Comparison of ENCODE assay signal across 8 cellular contexts in the genomic region with DNA sequence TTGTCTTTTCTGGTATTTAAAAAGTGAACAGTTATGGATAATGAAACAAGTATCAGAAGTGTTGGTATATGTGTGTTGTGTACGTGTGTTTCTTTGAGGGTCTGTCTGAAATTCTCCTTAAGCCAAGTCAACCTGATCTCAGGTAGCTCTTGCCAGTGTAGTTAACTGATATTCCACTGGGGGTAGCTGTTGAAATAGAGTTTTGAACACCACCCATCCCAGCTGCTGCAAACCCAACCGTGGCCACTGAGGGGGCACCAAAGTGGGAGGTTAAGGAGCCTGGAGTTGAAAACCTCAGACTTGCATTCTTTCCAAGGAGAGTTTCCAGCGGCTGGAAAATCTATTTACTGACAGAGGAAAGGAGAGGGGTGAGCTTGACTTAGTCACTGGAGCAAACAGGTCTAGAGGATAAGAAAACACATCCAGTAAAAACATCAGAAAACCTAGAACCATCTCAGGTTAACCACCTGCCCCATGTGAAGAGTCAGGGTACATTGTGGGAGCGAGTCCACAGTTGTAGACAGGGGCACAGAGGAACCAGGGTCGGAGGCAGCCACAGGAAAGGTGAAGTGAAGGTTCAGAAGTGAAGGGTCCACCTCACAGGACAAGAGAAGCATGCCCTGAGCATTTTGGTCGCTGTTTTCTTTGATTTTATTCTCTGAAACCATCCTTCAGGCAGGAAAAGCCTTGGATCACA. TPM values are rescaled to one million over a fixed set of nuclear protein-coding genes. Genes with fewer than 3 reads are reported as not detected.
A peak's percentile ranks its signal among the peaks of the same experiment; 100 is the strongest.
DNase-seq lines count a peak whose midpoint lies in the region; TF ChIP-seq lines count a peak whose summit lies in the region.

No MANE protein-coding gene starts in this region.

- H3K9me2 ChIP-seq in SU-DHL-6 (replicated peaks; ENCODE audit: insufficient read depth, low read length) = no peaks in the 10 kb centered on the region

- H3K9me3 ChIP-seq in HEK293 (ENCODE audit: control insufficient read depth, insufficient read depth, low read depth, low read length) (no peaks in the 10 kb centered on the region), MG63 (no peaks in the 10 kb centered on the region), SU-DHL-6 (ENCODE audit: insufficient read depth, low read length) (no peaks in the 10 kb centered on the region), endodermal cell (ENCODE audit: control insufficient read depth, low read length) (no peaks in the 10 kb centered on the region), parathyroid adenoma (ENCODE audit: control insufficient read depth, low read length) (no peaks in the 10 kb centered on the region)

- no peak overlapping the region for H2AFZ ChIP-seq in SU-DHL-6 (ENCODE audit: low read depth, low read length, severe bottlenecking)
- H2AFZ ChIP-seq in parathyroid adenoma = no peak overlapping the region

- H3K27ac ChIP-seq in HEK293 (ENCODE audit: extremely low read depth, low read depth, low read length) (no peak overlapping the region), SU-DHL-6 (ENCODE audit: low read depth, low read length) (no peak overlapping the region), endodermal cell (ENCODE audit: low read depth, low read length) (no peak overlapping the region), parathyroid adenoma (no peak overlapping the region)

- no peaks in the 10 kb centered on the region for H3K79me2 ChIP-seq in SU-DHL-6 (ENCODE audit: insufficient read depth, low read length)
- no peaks in the 10 kb centered on the region for H3K79me2 ChIP-seq in parathyroid adenoma

- POLR2A ChIA-PET in HEK293 (lab: Yijun Ruan, JAX) = no interaction called here

- H3K27me3 ChIP-seq in MG63 (no peaks in the 10 kb centered on the region), SU-DHL-6 (ENCODE audit: low read length) (no peaks in the 10 kb centered on the region), endodermal cell (ENCODE audit: control insufficient read depth, insufficient read depth, low read length, poor library complexity, severe bottlenecking) (no peaks in the 10 kb centered on the region), parathyroid adenoma (ENCODE audit: control insufficient read depth, insufficient read depth, low read length) (no peaks in the 10 kb centered on the region)

- H3K9me3 Mint-ChIP-seq in endodermal cell = no peaks in the 10 kb centered on the region

- WGBS in endodermal cell (ENCODE audit: insufficient coverage in 1 of 2, insufficient read length in 1 of 2), 2 experiments = 50 to 67% methylated on average over 3 to 5 of the region's 6 CpGs

- no peak overlapping the region for H3K4me3 Mint-ChIP-seq in endodermal cell

- H3K4me2 ChIP-seq in SU-DHL-6 (ENCODE audit: low read depth, low read length, poor library complexity, severe bottlenecking) = no peak overlapping the region
- H3K4me2 ChIP-seq in parathyroid adenoma (ENCODE audit: low read length) = no peak overlapping the region

- TF ChIP-seq CTCF in GM10266 (IDR thresholded peaks at IDR 0.05; ENCODE audit: control insufficient read depth, insufficient read depth, low read depth, missing control alignments) (peak; percentile 58), HEK293 (tag by site-specific recombination; IDR thresholded peaks at IDR 0.05) (peak; percentile 67), SU-DHL-6 (IDR thresholded peaks at IDR 0.05; ENCODE audit: insufficient read depth, low read length, poor library complexity, severe bottlenecking) (peak; percentile 72), endodermal cell (conservative IDR thresholded peaks at IDR 0.05) (peak; percentile 86), parathyroid adenoma (IDR thresholded peaks at IDR 0.05) (peak; percentile 32)

- no peaks in the 10 kb centered on the region for H3K4me1 Mint-ChIP-seq in endodermal cell

- H3K27me3 Mint-ChIP-seq in endodermal cell (ENCODE audit: insufficient read depth) = no peaks in the 10 kb centered on the region

- H3K4me1 ChIP-seq in HEK293 (ENCODE audit: control insufficient read depth, insufficient read depth, low read length) (no peaks in the 10 kb centered on the region), endodermal cell (ENCODE audit: control insufficient read depth, insufficient read depth, low read length) (no peaks in the 10 kb centered on the region), parathyroid adenoma (no peaks in the 10 kb centered on the region)

- H3K9ac ChIP-seq in SU-DHL-6 (ENCODE audit: low read length) (no peak overlapping the region), endodermal cell (ENCODE audit: extremely low read depth, low read length, poor library complexity, severe bottlenecking) (no peak overlapping the region), parathyroid adenoma (no peak overlapping the region)

- no peak overlapping the region for H3K27ac Mint-ChIP-seq in endodermal cell

- peak; percentile 83 for DNase-seq in 8988T
- DNase-seq in GM10266 (ENCODE audit: extremely low spot score) = peak; percentile 70
- peak; percentile 36 for DNase-seq in MG63
- peak; percentile 91 for DNase-seq in endodermal cell
- no peak for DNase-seq in foreskin melanocyte

- H3K36me3 Mint-ChIP-seq in endodermal cell (ENCODE audit: low read depth) = no peaks in the 10 kb centered on the region

- H3K4me3 ChIP-seq in HEK293 (ENCODE audit: low read depth, low read length) (no peak overlapping the region), MG63 (no peak overlapping the region), SU-DHL-6 (ENCODE audit: insufficient read depth, low read length, poor library complexity, severe bottlenecking) (no peak overlapping the region), endodermal cell (ENCODE audit: low read length) (no peak overlapping the region), parathyroid adenoma (ENCODE audit: low read depth, low read length) (no peak overlapping the region)

- CTCF ChIA-PET in HEK293 (lab: Yijun Ruan, JAX) = interaction anchor here (0.5 to 4.8 kb wide), 13 partner anchors 9 to 656 kb away, joined by 3 to 31 read pairs (median 4); a partner anchor contains a TSS

- H3F3A ChIP-seq in SU-DHL-6 (ENCODE audit: insufficient read depth) = no peaks in the 10 kb centered on the region

- no peaks in the 10 kb centered on the region for H3K36me3 ChIP-seq in HEK293 (ENCODE audit: control insufficient read depth in 2 of 2, insufficient read depth in 1 of 2, low read length in 2 of 2)
- H3K36me3 ChIP-seq in MG63 = no peaks in the 10 kb centered on the region
- H3K36me3 ChIP-seq in SU-DHL-6 (ENCODE audit: low read length) = no peaks in the 10 kb centered on the region
- H3K36me3 ChIP-seq in endodermal cell (ENCODE audit: control insufficient read depth, insufficient read depth, low read length) = no peaks in the 10 kb centered on the region
- no peaks in the 10 kb centered on the region for H3K36me3 ChIP-seq in parathyroid adenoma (ENCODE audit: control insufficient read depth, insufficient read depth, low read length)

- no peaks in the 10 kb centered on the region for H4K20me1 ChIP-seq in SU-DHL-6 (ENCODE audit: low read depth, low read length)

TF ChIP-seq in HEK293, 187 proteins besides CTCF, POLR2A, EP300 and RAD21:
- 0 out of 2 replicates have a peak, but pooled peaks have one; percentile 9 for TF ChIP-seq GLIS1 (tag by site-specific recombination; IDR thresholded peaks at IDR 0.05)
- TF ChIP-seq FEZF1 (tag by site-specific recombination; IDR thresholded peaks at IDR 0.05) = no peak
- TF ChIP-seq ZNF555 (tag by site-specific recombination; conservative IDR thresholded peaks at IDR 0.05) = no peak
- TF ChIP-seq ZNF132 (tag by site-specific recombination; IDR thresholded peaks at IDR 0.05; ENCODE audit: borderline replicate concordance) = no peak
- TF ChIP-seq ZNF776 (tag by site-specific recombination; IDR thresholded peaks at IDR 0.05; ENCODE audit: borderline replicate concordance) = no peak
- peak; percentile 78 for TF ChIP-seq ZNF654 (tag by site-specific recombination; IDR thresholded peaks at IDR 0.05; ENCODE audit: low read depth)
- TF ChIP-seq ZNF2 (tag by site-specific recombination; IDR thresholded peaks at IDR 0.05) = peak; percentile 79
- no peak for TF ChIP-seq ZFP3 (tag by site-specific recombination; IDR thresholded peaks at IDR 0.05; ENCODE audit: low read depth)
- TF ChIP-seq ZNF624 (tag by site-specific recombination; IDR thresholded peaks at IDR 0.05) = no peak

RNA-seq across cellular contexts. Expression of a gene that starts 8.8 kb away (rescaled TPM):
- total RNA-seq in MG63 (2014; rRNA removed; shearing (Covaris generic); ENCODE audit: low replicate concordance) = 21.7 and 28.9 TPM in 2 replicates
- total RNA-seq in endodermal cell = 10 to 100 TPM; 33.8 to 40.0 TPM
- polyA plus RNA-seq in endodermal cell (2013, experiment 1 of 2) = 22.4 TPM
- polyA plus RNA-seq in endodermal cell (2013, experiment 2 of 2) = 24.9 TPM

Comparison
In these comparisons a context has a peak if more than half of its experiments do, and no peak if none do; other contexts are left out.
1. CTCF ChIP-seq: peak in every context shown above with its lines; median percentile 86 in endodermal cell; 72 in SU-DHL-6; 67 in HEK293; 58 in GM10266; 32 in parathyroid adenoma.